Comparison of ENCODE assay signal across 35 cellular contexts in genomic region chr1:59949648-59950047, GRCh38.
"Had no signal": no experiment of that assay in that cellular context is flagged by ENCODE, and none has a peak within 500 bp of the region (broad histone marks: within the 10 kb centered on the region; RNA-seq: fewer than 3 reads in every experiment).

No MANE protein-coding gene starts in this region.

- DNase-seq: Karpas-422, Kasumi-1, MG63, MM.1S, MV-4-11, NCI-H1048, NCI-H1092, NCI-H1092 treated with DMSO at 0.1 percent for 48 hours, NCI-H1105, NCI-H1105 treated with DMSO at 0.1 percent for 48 hours, NCI-H1417, NCI-H1417 treated with DMSO at 0.1 percent for 48 hours, NCI-H1436, NCI-H1436 treated with DMSO at 0.1 percent for 48 hours, NCI-H146, NCI-H1694, NCI-H1694 treated with DMSO at 0.1 percent for 48 hours, NCI-H187, NCI-H187 treated with DMSO at 0.1 percent for 48 hours, NCI-H1930, NCI-H2029, NCI-H2029 treated with DMSO at 0.1 percent for 48 hours, NCI-H2081, NCI-H2081 treated with DMSO at 0.1 percent for 48 hours, NCI-H2107, NCI-H2171, NCI-H2171 treated with DMSO at 0.1 percent for 48 hours, NCI-H2227 treated with DMSO at 0.1 percent for 48 hours, NCI-H226, NCI-H345, NCI-H446, NCI-H446 treated with DMSO at 0.1 percent for 48 hours, NCI-H510A, NCI-H510A treated with DMSO at 0.1 percent for 48 hours, NCI-H524 had no signal

- H3K27me3 ChIP-seq: MG63 had no signal

- H3K9me3 ChIP-seq: MG63 had no signal

- H3K36me3 ChIP-seq: MG63 had no signal

- H3K4me3 ChIP-seq: MG63 had no signal
